Comparison of ENCODE assay signal across 29 cellular contexts in the genomic region with DNA sequence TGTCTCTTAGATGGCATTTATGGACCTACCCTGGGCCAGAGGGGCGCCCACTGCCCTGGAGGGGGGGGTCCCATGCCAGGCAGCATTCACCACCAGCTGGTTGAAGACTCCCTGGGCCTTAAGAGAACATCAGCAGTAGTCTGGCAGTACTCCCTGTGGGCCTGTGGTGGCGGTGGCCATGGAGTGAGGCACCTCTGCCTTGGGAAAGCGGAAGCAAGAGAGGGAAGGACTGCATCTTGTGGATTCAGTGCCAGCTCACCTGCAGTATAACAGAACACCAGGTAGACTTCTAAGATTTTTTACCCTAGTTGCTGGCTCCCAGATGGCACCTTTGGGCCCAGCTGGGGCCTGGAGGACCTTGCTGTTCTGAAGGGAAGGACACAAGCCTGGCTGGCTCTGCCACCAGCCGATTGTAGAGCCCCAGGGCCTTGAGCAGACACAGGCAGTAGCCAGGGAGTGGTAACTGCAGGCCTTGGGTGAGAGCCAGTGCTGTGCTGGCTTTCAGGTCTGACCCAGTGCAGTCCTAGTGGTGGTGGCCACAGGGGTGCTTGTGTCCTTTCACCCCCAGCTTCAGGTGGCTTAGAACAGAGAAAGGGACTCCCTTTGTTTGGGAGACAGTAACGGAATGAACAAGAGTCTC. TPM values are rescaled to one million over a fixed set of nuclear protein-coding genes. Genes with fewer than 3 reads are reported as not detected.
A peak's percentile ranks its signal among the peaks of the same experiment; 100 is the strongest.
DNase-seq lines count a peak whose midpoint lies in the region; ATAC-seq, FAIRE-seq and TF ChIP-seq lines count a peak whose summit lies in the region.
"Had no signal": no experiment of that assay in that cellular context is flagged by ENCODE, and none has a peak within 500 bp of the region (broad histone marks: within the 10 kb centered on the region; RNA-seq: fewer than 3 reads in every experiment).

No MANE protein-coding gene starts in this region.

- no peaks in the 10 kb centered on the region for H3K9me1 ChIP-seq in K562 (ENCODE audit: control insufficient read depth, insufficient read depth, low read length)

- H3K4me3 ChIP-seq in right atrium auricular region (no peak overlapping the region), K562 (no peak overlapping the region), neutrophil (ENCODE audit: low read depth in 1 of 2, low read length in 1 of 2) (no peak overlapping the region), coronary artery (no peak overlapping the region)
- H3K4me3 ChIP-seq: BLaER1, left ventricle myocardium inferior had no signal

- no peak for TF ChIP-seq RAD21 in K562 (CRISPR knock-in tag; conservative IDR thresholded peaks at IDR 0.05 in 1 of 2, IDR thresholded peaks at IDR 0.05 in 1 of 2)

- no peak overlapping the region for H2AFZ ChIP-seq in K562 (ENCODE audit: low read depth, low read length)

- H4K20me1 ChIP-seq in K562 (replicated peaks; ENCODE audit: control insufficient read depth, insufficient read depth, low read length): peaks cover 5% of the 10 kb centered on the region
- H4K20me1 ChIP-seq: BLaER1 had no signal

- no peak for TF ChIP-seq EP300 in K562 (IDR thresholded peaks at IDR 0.05; ENCODE audit: low read length)

- BruUV-seq in K562 (replicated peaks; lab: Mats Ljungman, UMichigan): no TSS peak

- H3K4me1 ChIP-seq in right atrium auricular region (peaks cover 0 to 22% of the 10 kb centered on the region in 2 donors), K562 (replicated peaks in 1 of 2; ENCODE audit: control insufficient read depth in 2 of 2, insufficient read depth in 2 of 2, low read length in 2 of 2) (peaks cover 0 to 9% of the 10 kb centered on the region in 2 experiments; a peak in 3 of 5 replicates), neutrophil (ENCODE audit: control insufficient read depth in 1 of 2, insufficient read depth in 1 of 2, low read depth in 1 of 2, low read length in 1 of 2) (peaks cover 9 to 14% of the 10 kb centered on the region in 2 experiments)

- no peak overlapping the region for H3K9ac ChIP-seq in K562 (ENCODE audit: insufficient read depth in 1 of 2, low read depth in 2 of 2, low read length in 2 of 2)
- H3K9ac ChIP-seq: BLaER1, KMS-11 had no signal

- H3K27me3 ChIP-seq in right atrium auricular region: no peaks in the 10 kb centered on the region
- H3K27me3 ChIP-seq in K562 (ENCODE audit: control insufficient read depth in 2 of 2, insufficient read depth in 2 of 2, low read length in 2 of 2): no peaks in the 10 kb centered on the region; a peak in 1 of 5 replicates
- no peaks in the 10 kb centered on the region for H3K27me3 ChIP-seq in neutrophil
- H3K27me3 ChIP-seq: BLaER1 had no signal

- 72% methylated on average over 5 of the region's 5 CpGs for WGBS in K562 (ENCODE audit: insufficient coverage, low coverage, missing lambda C conversion rate)

- CTCF ChIA-PET in K562 (lab: Yijun Ruan, JAX; ENCODE audit: low intra/inter-chr PET ratio): no interaction called here

- in situ Hi-C loops in K562 (cut with MboI): no loop called here

- DNase-seq in cardiac septum (ENCODE audit: low spot score) (peak; percentile 68), right atrium auricular region (ENCODE audit: low spot score) (no peak), K562 (ENCODE audit: extremely low read depth in 1 of 4, low spot score in 3 of 4) (no peak), coronary artery (ENCODE audit: low spot score) (no peak)
- DNase-seq in stimulated activated CD4-positive, alpha-beta T cell treated with anti-CD3 and anti-CD28 coated beads, Interleukin-1b, Interleukin-23, amount 100 ng/mL, for 48 hours: no peak
- DNase-seq: activated naive CD4-positive, alpha-beta T cell treated with anti-CD3 and anti-CD28 coated beads for 36 hours; activated T-cell treated with anti-CD3 and anti-CD28 coated beads, Interleukin-2, amount 50 U/mL, for 4 hours; anterior cingulate cortex; hypothalamus; left ventricle myocardium inferior; MM.1S; NCI-H1417 treated with DMSO at 0.1 percent for 48 hours; NCI-H2081 treated with DMSO at 0.1 percent for 48 hours; NCI-H345; NCI-H82; occipital lobe; small intestine; stimulated activated CD4-positive, alpha-beta T cell treated with anti-CD3 and anti-CD28 coated beads, Interleukin-2, amount 100 ng/mL, for 24 hours; T-helper 2 cell had no signal

- H3K27ac ChIP-seq in right atrium auricular region: no peak overlapping the region
- no peak overlapping the region for H3K27ac ChIP-seq in K562 (ENCODE audit: extremely low read depth, low read depth, low read length)
- H3K27ac ChIP-seq in neutrophil: peak overlapping the region; percentile 43
- H3K27ac ChIP-seq in coronary artery: peak overlapping the region in 1 of 2 donors; percentile 30
- H3K27ac ChIP-seq: BLaER1, KMS-11, left ventricle myocardium inferior had no signal

- peaks cover 29% of the 10 kb centered on the region for H3K36me3 ChIP-seq in right atrium auricular region
- peaks cover 18% of the 10 kb centered on the region; the same call in 2 of the 3 replicates for H3K36me3 ChIP-seq in K562 (ENCODE audit: control insufficient read depth, insufficient read depth, low read length)
- H3K36me3 ChIP-seq in neutrophil: peaks cover 63% of the 10 kb centered on the region

- H3K9me3 ChIP-seq in right atrium auricular region (peaks cover 0 to 12% of the 10 kb centered on the region in 2 donors), K562 (replicated peaks; ENCODE audit: control insufficient read depth, insufficient read depth, low read depth, low read length) (0 out of 2 replicates have a peak, but pooled peaks cover 4% of the 10 kb centered on the region), neutrophil (no peaks in the 10 kb centered on the region)
- H3K9me3 ChIP-seq: BLaER1 had no signal

- no peak for TF ChIP-seq CTCF in right atrium auricular region (IDR thresholded peaks at IDR 0.05)
- no peak for TF ChIP-seq CTCF in K562 (IDR thresholded peaks at IDR 0.05 in 2 of 3, conservative IDR thresholded peaks at IDR 0.05 in 1 of 3; ENCODE audit: insufficient read depth in 2 of 3, low read depth in 1 of 3, low read length in 3 of 3)
- TF ChIP-seq CTCF in neutrophil (IDR thresholded peaks at IDR 0.05): no peak
- no peak for TF ChIP-seq CTCF in coronary artery (IDR thresholded peaks at IDR 0.05)

- no peak overlapping the region for H3K4me2 ChIP-seq in K562 (ENCODE audit: insufficient read depth, low read length)
- H3K4me2 ChIP-seq: BLaER1, KMS-11 had no signal

- no peak for FAIRE-seq in K562 (lab: Jason Lieb, UNC)
- FAIRE-seq: bronchial epithelial cell, D721Med, HTR-8/SVneo, small intestine had no signal

- no peaks in the 10 kb centered on the region for H3K79me2 ChIP-seq in K562 (ENCODE audit: control insufficient read depth, insufficient read depth, low read length)

- intact Hi-C loops in cardiac septum (cut with DNase I) (no loop called here), K562 (cut with micrococcal nuclease) (loop anchor here (5.0 kb wide), 1 partner anchor 59 kb away; the partner anchor contains the start of gene ANXA11)

- TF ChIP-seq POLR2A in K562 (conservative IDR thresholded peaks at IDR 0.05): no peak

- POLR2A ChIA-PET in K562 (lab: Yijun Ruan, JAX): interaction anchor here (1.0 to 1.3 kb wide), 2 partner anchors 10 to 33 kb away, joined by 4 to 5 read pairs; no protein-coding TSS in a partner anchor

- ATAC-seq in K562: no peak
- ATAC-seq in GM18519 (IDR thresholded peaks at IDR 0.05; ENCODE audit: low FRiP score, unreplicated experiment): no peak
- ATAC-seq: activated T-cell treated with anti-CD3 and anti-CD28 coated beads, Interleukin-2, amount 50 U/mL, for 4 hours; HCT116; SK-N-SH treated with all-trans-retinoic acid at 6 μM for 48 hours had no signal

TF ChIP-seq in K562, 482 proteins besides CTCF, POLR2A, EP300 and RAD21:
- TF ChIP-seq POLR2G (IDR thresholded peaks at IDR 0.05; ENCODE audit: low read depth, low read length) (0 out of 2 replicates have a peak, but pooled peaks have one; percentile 21), BDP1 (IDR thresholded peaks at IDR 0.05; ENCODE audit: insufficient read depth, insufficient read length) (no peak)

RNA-seq across cellular contexts. Expression of gene PLAC9, which starts 15.8 kb away (rescaled TPM):
- 30.4 TPM for total RNA-seq in cardiac septum
- 10 to 100 TPM; 25.5 to 36.3 TPM for total RNA-seq in right atrium auricular region
- total RNA-seq in K562 (2011; cell fraction: chromatin; rRNA removed; ENCODE audit: low replicate concordance): not detected in 2 replicates
- total RNA-seq in K562 (2011; cell fraction: nucleolus; rRNA removed): not detected in 2 replicates
- not detected in 2 replicates for total RNA-seq in K562 (2011; cell fraction: nucleoplasm; rRNA removed)
- not detected in 2 replicates for total RNA-seq in K562 (2014; rRNA removed)
- total RNA-seq in K562 (2014; rRNA removed; fragmentation: Illumina TruSeq; extraction: Trizol): not detected in 2 replicates
- not detected in 2 replicates for total RNA-seq in K562 (2015; rRNA removed; fragmentation: Illumina TruSeq; extraction: Trizol)
- not detected in 2 replicates for total RNA-seq in K562 (2021)
- polyA plus RNA-seq in K562 (2011; rRNA removed): not detected in 2 replicates
- not detected in 2 replicates for polyA plus RNA-seq in K562 (2011; cell fraction: cytosol; rRNA removed)
- not detected in 2 replicates for polyA plus RNA-seq in K562 (2011; cell fraction: nucleus; rRNA removed)
- 0.20 TPM in 1 of 2 replicates, not detected in the other for polyA plus RNA-seq in K562 (2012)
- not detected in 2 replicates for polyA plus RNA-seq in K562 (2014; fragmentation: Illumina TruSeq; extraction: Trizol)
- not detected for polyA plus RNA-seq in K562 (2014; fragmentation: Nextera tagmentation; extraction: Ambion mirVana)
- not detected in 2 replicates for polyA plus RNA-seq in K562 (2014; rRNA removed)
- not detected in 2 replicates for polyA minus RNA-seq in K562 (2011; rRNA and poly(A)+ RNA removed)
- not detected in 2 replicates for polyA minus RNA-seq in K562 (2011; cell fraction: cytosol; rRNA and poly(A)+ RNA removed)
- not detected in 2 replicates for polyA minus RNA-seq in K562 (2011; cell fraction: nucleus; rRNA and poly(A)+ RNA removed)
- total RNA-seq: activated CD8-positive, alpha-beta memory T cell treated with anti-CD3 and anti-CD28 coated beads for 36 hours; activated naive CD4-positive, alpha-beta T cell treated with anti-CD3 and anti-CD28 coated beads for 36 hours; activated T-cell treated with anti-CD3 and anti-CD28 coated beads, Interleukin-2, amount 50 U/mL, for 4 hours; bronchial epithelial cell had no signal

RNA-seq across cellular contexts. Expression of gene ANXA11, which starts 57.1 kb away (rescaled TPM):
- total RNA-seq in cardiac septum (406 TPM), right atrium auricular region (100 to 1,000 TPM; 224 to 266 TPM), K562 (2014; rRNA removed) (109 and 153 TPM in 2 replicates), K562 (2014; rRNA removed; fragmentation: Illumina TruSeq; extraction: Trizol) (107 and 116 TPM in 2 replicates), K562 (2015; rRNA removed; fragmentation: Illumina TruSeq; extraction: Trizol) (148 and 173 TPM in 2 replicates), K562 (2021) (182 and 201 TPM in 2 replicates)
- 76.5 and 119 TPM in 2 replicates for total RNA-seq in K562 (2011; cell fraction: chromatin; rRNA removed; ENCODE audit: low replicate concordance)
- total RNA-seq in K562 (2011; cell fraction: nucleolus; rRNA removed): 60.7 and 61.5 TPM in 2 replicates
- 69.1 and 105 TPM in 2 replicates for total RNA-seq in K562 (2011; cell fraction: nucleoplasm; rRNA removed)
- polyA plus RNA-seq in K562 (2011; rRNA removed) (110 and 146 TPM in 2 replicates), K562 (2014; fragmentation: Illumina TruSeq; extraction: Trizol) (212 and 243 TPM in 2 replicates), K562 (2014; fragmentation: Nextera tagmentation; extraction: Ambion mirVana) (10 to 100 TPM; 43.6 to 70.0 TPM), K562 (2014; rRNA removed) (95.7 and 97.6 TPM in 2 replicates)
- 75.9 and 170 TPM in 2 replicates for polyA plus RNA-seq in K562 (2011; cell fraction: cytosol; rRNA removed)
- 61.3 and 66.0 TPM in 2 replicates for polyA plus RNA-seq in K562 (2011; cell fraction: nucleus; rRNA removed)
- polyA plus RNA-seq in K562 (2012): 265 and 356 TPM in 2 replicates
- polyA minus RNA-seq in K562 (2011; rRNA and poly(A)+ RNA removed): 62.3 and 65.3 TPM in 2 replicates
- 86.2 and 98.5 TPM in 2 replicates for polyA minus RNA-seq in K562 (2011; cell fraction: cytosol; rRNA and poly(A)+ RNA removed)
- polyA minus RNA-seq in K562 (2011; cell fraction: nucleus; rRNA and poly(A)+ RNA removed): 25.7 and 32.5 TPM in 2 replicates

Comparison
In these comparisons a context has a peak if more than half of its experiments do, and no peak if none do; other contexts are left out.
1. RNA of gene PLAC9, which starts 15.8 kb away (total RNA-seq): 25.5 to 36.3 TPM in right atrium auricular region and 30.4 TPM in cardiac septum (single experiment); not detected in K562; every median in the first group is over 10 times any median in the second.